18 cellular contexts compared by ENCODE assay signal in genomic region chr9:76594764-76595410, GRCh38.
A peak's percentile ranks its signal among the peaks of the same experiment; 100 is the strongest.
DNase-seq lines count a peak whose midpoint lies in the region; TF ChIP-seq lines count a peak whose summit lies in the region.
"Had no signal": no experiment of that assay in that cellular context is flagged by ENCODE, and none has a peak within 500 bp of the region (broad histone marks: within the 10 kb centered on the region; RNA-seq: fewer than 3 reads in every experiment).

No MANE protein-coding gene starts in this region.

- H3K4me3 ChIP-seq in OCI-LY7 (ENCODE audit: low read depth, low read length, poor library complexity, severe bottlenecking) (no peak overlapping the region), iPS-15b (ENCODE audit: low read depth, low read length) (peak overlapping the region; percentile 42), neural progenitor cell (no peak overlapping the region), adrenal gland (no peak overlapping the region)
- H3K4me3 ChIP-seq: BLaER1 treated with 17β-estradiol and CSF1 and Interleukin-3, amounts not matched to agents 10 nM and 100 nM; GM12878; GM23248; MG63; Peyer's patch had no signal

- no peak overlapping the region for H4K5ac ChIP-seq in H9 (ENCODE audit: insufficient read length, low read depth, low read length)

- H2BK12ac ChIP-seq in H9 (ENCODE audit: insufficient read length, low read depth, low read length) = no peak overlapping the region

- H3K79me2 ChIP-seq in H9 (ENCODE audit: insufficient read depth, low read length) = no peaks in the 10 kb centered on the region
- no peaks in the 10 kb centered on the region for H3K79me2 ChIP-seq in OCI-LY7 (ENCODE audit: insufficient read depth, low read depth, low read length)
- no peaks in the 10 kb centered on the region for H3K79me2 ChIP-seq in neural progenitor cell (ENCODE audit: low read depth)

- peak overlapping the region; percentile 57; the same call in 1 of the 2 replicates for H3K14ac ChIP-seq in H9 (ENCODE audit: insufficient read depth, low read length)

- no peak overlapping the region for H4K91ac ChIP-seq in H9 (ENCODE audit: insufficient read length, low read depth, low read length)

- H2AFZ ChIP-seq in H9 (ENCODE audit: low read length) = no peak overlapping the region
- H2AFZ ChIP-seq in OCI-LY7 (ENCODE audit: low read length) = no peak overlapping the region
- H2AFZ ChIP-seq in neural progenitor cell (replicated peaks) = peak overlapping the region; percentile 42
- H2AFZ ChIP-seq: GM23248 had no signal

- no TSS peak for BruUV-seq in OCI-LY7 (replicated peaks; lab: Mats Ljungman, UMichigan)

- H3K79me1 ChIP-seq in H9 (ENCODE audit: insufficient read depth, low read depth, low read length, poor library complexity, severe bottlenecking) = no peaks in the 10 kb centered on the region

- H3K36me3 ChIP-seq in OCI-LY7 (ENCODE audit: insufficient read depth, low read length) (no peaks in the 10 kb centered on the region), iPS-15b (ENCODE audit: control insufficient read depth, insufficient read depth, low read length) (no peaks in the 10 kb centered on the region), neural progenitor cell (no peaks in the 10 kb centered on the region), adrenal gland (replicated peaks in 1 of 2) (no peaks in the 10 kb centered on the region)
- H3K36me3 ChIP-seq: BLaER1 treated with 17β-estradiol and CSF1 and Interleukin-3, amounts not matched to agents 10 nM and 100 nM; MG63; Peyer's patch had no signal

- no peak overlapping the region for H3K18ac ChIP-seq in H9 (ENCODE audit: insufficient read length, low read depth, low read length)

- H3K9ac ChIP-seq in H9 (ENCODE audit: extremely low read depth, insufficient read length, low read length) (no peak overlapping the region), iPS-15b (ENCODE audit: low read depth, low read length) (no peak overlapping the region), neural progenitor cell (no peak overlapping the region)
- H3K9ac ChIP-seq: BLaER1 treated with 17β-estradiol and CSF1 and Interleukin-3, amounts not matched to agents 10 nM and 100 nM; GM23248; KMS-11 had no signal

- no peak overlapping the region for H2BK20ac ChIP-seq in H9 (ENCODE audit: low read depth, low read length, poor library complexity, severe bottlenecking)

- H3K9me2 ChIP-seq in OCI-LY7 (ENCODE audit: insufficient read depth, low read length) = no peaks in the 10 kb centered on the region

- H2AK5ac ChIP-seq in H9 (ENCODE audit: insufficient read length, low read length) = no peak overlapping the region

- DNase-seq in H9 = peak; percentile 47
- no peak for DNase-seq in OCI-LY7 (ENCODE audit: low spot score)
- DNase-seq in neural progenitor cell (ENCODE audit: low spot score) = no peak
- no peak for DNase-seq in adrenal gland
- no peak for DNase-seq in 8988T
- no peak for DNase-seq in stimulated activated CD4-positive, alpha-beta T cell treated with anti-CD3 and anti-CD28 coated beads, Interleukin-4, amount 100 ng/mL, for 4 hours
- no peak for DNase-seq in anterior cingulate cortex (lab: John Stamatoyannopoulos, UW)
- DNase-seq: DND-41, GM23248, MG63, NCI-H1092 treated with DMSO at 0.1 percent for 48 hours, NCI-H1694, NCI-H524 treated with DMSO at 0.1 percent for 48 hours, Peyer's patch had no signal

- H3K4me2 ChIP-seq in H9 (ENCODE audit: insufficient read depth, insufficient read length, low read length) (peak overlapping the region; percentile 22), OCI-LY7 (ENCODE audit: low read length) (0 out of 2 replicates have a peak overlapping the region, but pooled peaks have one; percentile 4), neural progenitor cell (no peak overlapping the region)
- H3K4me2 ChIP-seq: KMS-11 had no signal

- H3K9me3 ChIP-seq in H9 (ENCODE audit: control insufficient read depth, low read depth, low read length) = no peaks in the 10 kb centered on the region
- no peaks in the 10 kb centered on the region for H3K9me3 ChIP-seq in OCI-LY7 (ENCODE audit: low read length)
- no peaks in the 10 kb centered on the region for H3K9me3 ChIP-seq in iPS-15b (ENCODE audit: control insufficient read depth, insufficient read depth, low read length)
- no peaks in the 10 kb centered on the region for H3K9me3 ChIP-seq in neural progenitor cell (ENCODE audit: low read depth)
- H3K9me3 ChIP-seq in adrenal gland (replicated peaks in 1 of 3) = no peaks in the 10 kb centered on the region
- H3K9me3 ChIP-seq: MG63, Peyer's patch had no signal

- CTCF ChIA-PET in OCI-LY7 (lab: Charles Lee; ENCODE audit: unreplicated experiment) = interaction anchor here (0.7 kb wide), 1 partner anchor 14 kb away, joined by 5 read pairs; no protein-coding TSS in a partner anchor

- no peak overlapping the region for H2BK5ac ChIP-seq in H9 (ENCODE audit: insufficient read length, low read length)

- no peaks in the 10 kb centered on the region; a peak in 1 of 7 replicates for H3K36me3 Mint-ChIP-seq in H9 (ENCODE audit: insufficient read depth in 1 of 3, low read depth in 3 of 3)
- no peaks in the 10 kb centered on the region for H3K36me3 Mint-ChIP-seq in neural progenitor cell

- H3K4me1 Mint-ChIP-seq in H9 (peaks cover 45 to 55% of the 10 kb centered on the region in 2 experiments), neural progenitor cell (peaks cover 56% of the 10 kb centered on the region)

- H4K8ac ChIP-seq in H9 (replicated peaks; ENCODE audit: insufficient read length, low read depth, low read length) = no peak overlapping the region

- no peak overlapping the region; the same call in 1 of the 2 replicates for H2BK15ac ChIP-seq in H9 (ENCODE audit: low read depth, low read length)

- H3K27me3 Mint-ChIP-seq in H9 (ENCODE audit: low read depth) (peaks cover 4% of the 10 kb centered on the region), neural progenitor cell (ENCODE audit: insufficient read depth, low read depth) (peaks cover 4% of the 10 kb centered on the region)

- peaks cover 42% of the 10 kb centered on the region for H3F3A ChIP-seq in neural progenitor cell (ENCODE audit: low read depth)

- no peak overlapping the region for H3K23ac ChIP-seq in H9 (ENCODE audit: insufficient read length, low read depth, low read length)

- peaks cover 9% of the 10 kb centered on the region; the same call in 1 of the 2 replicates for H3K4me1 ChIP-seq in H9 (ENCODE audit: insufficient read depth, low read length)
- H3K4me1 ChIP-seq in OCI-LY7 (ENCODE audit: insufficient read depth, low read length, poor library complexity, severe bottlenecking) = peaks cover 18% of the 10 kb centered on the region
- H3K4me1 ChIP-seq in iPS-15b (ENCODE audit: control insufficient read depth, insufficient read depth, low read length) = peaks cover 22% of the 10 kb centered on the region
- peaks cover 36% of the 10 kb centered on the region for H3K4me1 ChIP-seq in neural progenitor cell
- no peaks in the 10 kb centered on the region for H3K4me1 ChIP-seq in adrenal gland (replicated peaks in 1 of 2)
- H3K4me1 ChIP-seq: Peyer's patch had no signal

- POLR2A ChIA-PET in OCI-LY7 (lab: Charles Lee) = interaction anchor here (0.7 to 2.2 kb wide), 6 partner anchors 15 to 112 kb away, joined by 3 to 7 read pairs (median 4); no protein-coding TSS in a partner anchor

- no peak overlapping the region for H3T11ph ChIP-seq in H9 (ENCODE audit: low read length)

- H3K9me3 Mint-ChIP-seq in H9 (no peaks in the 10 kb centered on the region; a peak in 1 of 5 replicates), neural progenitor cell (peaks cover under 1% of the 10 kb centered on the region)

- H3K27ac ChIP-seq in H9 (ENCODE audit: insufficient read length, low read depth, low read length) (no peak overlapping the region), OCI-LY7 (ENCODE audit: low read depth, low read length, poor library complexity, severe bottlenecking) (no peak overlapping the region), neural progenitor cell (no peak overlapping the region), adrenal gland (no peak overlapping the region)
- H3K27ac ChIP-seq: GM23248, KMS-11, Peyer's patch had no signal

- H3K4me3 Mint-ChIP-seq in H9 = peak overlapping the region; percentile 37 to 78
- peak overlapping the region; percentile 14 for H3K4me3 Mint-ChIP-seq in neural progenitor cell

- WGBS in H9 (ENCODE audit: extremely low coverage, insufficient read length, low lambda C conversion rate) = no CpG with 5 or more reads among the region's 4 CpGs
- 36 to 58% (median 55%) methylated on average over 4 of the region's 4 CpGs for WGBS in adrenal gland, 4 donors

- H3K4ac ChIP-seq in H9 (ENCODE audit: low read depth, low read length) = no peak overlapping the region

- no peaks in the 10 kb centered on the region for H3K23me2 ChIP-seq in H9 (ENCODE audit: insufficient read length, low read depth, low read length, poor library complexity, severe bottlenecking)

- peak overlapping the region; percentile 44 to 98 (median 92) for H3K27ac Mint-ChIP-seq in H9
- no peak overlapping the region for H3K27ac Mint-ChIP-seq in neural progenitor cell

- H2BK120ac ChIP-seq in H9 (ENCODE audit: low read depth, low read length, poor library complexity, severe bottlenecking) = no peak overlapping the region

- no peak for TF ChIP-seq POLR2A in adrenal gland (IDR thresholded peaks at IDR 0.05)

- intact Hi-C loops in OCI-LY7 (cut with micrococcal nuclease; ENCODE audit: unreplicated experiment) = no loop called here
- intact Hi-C loops in adrenal gland (cut with DNase I) = no loop called here

- H4K20me1 ChIP-seq in H9 (ENCODE audit: control insufficient read depth, insufficient read depth, insufficient read length) = no peaks in the 10 kb centered on the region
- no peaks in the 10 kb centered on the region for H4K20me1 ChIP-seq in OCI-LY7 (ENCODE audit: insufficient read depth, low read length)
- no peaks in the 10 kb centered on the region for H4K20me1 ChIP-seq in neural progenitor cell (ENCODE audit: low read depth)
- H4K20me1 ChIP-seq: BLaER1 treated with 17β-estradiol and CSF1 and Interleukin-3, amounts not matched to agents 10 nM and 100 nM had no signal

- no peaks in the 10 kb centered on the region for H3K27me3 ChIP-seq in H9 (ENCODE audit: insufficient read depth, low read length)
- no peaks in the 10 kb centered on the region for H3K27me3 ChIP-seq in iPS-15b (ENCODE audit: control insufficient read depth, insufficient read depth, low read length)
- H3K27me3 ChIP-seq in neural progenitor cell = no peaks in the 10 kb centered on the region
- no peaks in the 10 kb centered on the region for H3K27me3 ChIP-seq in adrenal gland
- H3K27me3 ChIP-seq: BLaER1 treated with 17β-estradiol and CSF1 and Interleukin-3, amounts not matched to agents 10 nM and 100 nM; MG63; Peyer's patch had no signal

- TF ChIP-seq CTCF in H9 (conservative IDR thresholded peaks at IDR 0.05) = no peak
- no peak for TF ChIP-seq CTCF in OCI-LY7 (conservative IDR thresholded peaks at IDR 0.05; ENCODE audit: low read length)
- no peak for TF ChIP-seq CTCF in neural progenitor cell (IDR thresholded peaks at IDR 0.05)
- no peak for TF ChIP-seq CTCF in adrenal gland (IDR thresholded peaks at IDR 0.05)

- H3K56ac ChIP-seq in H9 (ENCODE audit: insufficient read length, low read depth, low read length) = no peak overlapping the region
